Comparison of ENCODE assay signal across 8 cellular contexts in genomic region chr20:3045042-3045815, GRCh38. TPM values are rescaled to one million over a fixed set of nuclear protein-coding genes. Genes with fewer than 3 reads are reported as not detected.
DNase-seq lines count a peak whose midpoint lies in the region; ATAC-seq, FAIRE-seq and TF ChIP-seq lines count a peak whose summit lies in the region.

No MANE protein-coding gene starts in this region.

- H3K9me3 ChIP-seq in K562 (replicated peaks; ENCODE audit: control insufficient read depth, insufficient read depth, low read depth, low read length) (no peaks in the 10 kb centered on the region), iPS-20b (ENCODE audit: insufficient read depth, low read depth, low read length) (no peaks in the 10 kb centered on the region), smooth muscle cell (replicated peaks; ENCODE audit: low read depth) (no peaks in the 10 kb centered on the region)

- ATAC-seq in GM21723 (IDR thresholded peaks at IDR 0.05; ENCODE audit: unreplicated experiment) = peak; percentile 42
- ATAC-seq in K562 = peak; percentile 86

- H3K4me1 Mint-ChIP-seq in IgD-negative memory B cell = peaks cover 11 to 13% (median 12%) of the 10 kb centered on the region in 3 donors

- peaks cover 22% of the 10 kb centered on the region for H3K79me2 ChIP-seq in K562 (ENCODE audit: control insufficient read depth, insufficient read depth, low read length)
- peaks cover 13% of the 10 kb centered on the region for H3K79me2 ChIP-seq in smooth muscle cell (ENCODE audit: low read depth)

- H3K9me1 ChIP-seq in K562 (ENCODE audit: control insufficient read depth, insufficient read depth, low read length) = no peaks in the 10 kb centered on the region

- no peaks in the 10 kb centered on the region for H3F3A ChIP-seq in smooth muscle cell (ENCODE audit: low read depth)

- H2AFZ ChIP-seq in K562 (ENCODE audit: low read depth, low read length) = peak overlapping the region; percentile 97
- peak overlapping the region; percentile 49 for H2AFZ ChIP-seq in smooth muscle cell (ENCODE audit: low read depth)

- H3K4me3 Mint-ChIP-seq in IgD-negative memory B cell = peak overlapping the region; percentile 84 to 97 (median 87)

- DNase-seq in G401 (ENCODE audit: low spot score) = peak; percentile 91
- DNase-seq in SW 1271 (lab: John Stamatoyannopoulos, UW) = peak; percentile 72 to 90
- peak in 3 of 4 experiments; percentile 16 to 85 (median 81) for DNase-seq in K562 (ENCODE audit: extremely low read depth in 1 of 4, low spot score in 3 of 4)
- DNase-seq in smooth muscle cell (lab: John Stamatoyannopoulos, UW; ENCODE audit: unreplicated experiment) = peak; percentile 95
- DNase-seq in NCI-H2107 (lab: John Stamatoyannopoulos, UW) = no peak

- 10% methylated on average over 6 of the region's 24 CpGs for WGBS in K562 (ENCODE audit: insufficient coverage, low coverage, missing lambda C conversion rate)
- WGBS in smooth muscle cell (ENCODE audit: low lambda C conversion rate) = 10% methylated on average over 10 of the region's 24 CpGs

- no peak for TF ChIP-seq RAD21 in K562 (CRISPR knock-in tag; conservative IDR thresholded peaks at IDR 0.05 in 1 of 2, IDR thresholded peaks at IDR 0.05 in 1 of 2)

- intact Hi-C loops in K562 (cut with micrococcal nuclease) = no loop called here

- no TSS peak for BruUV-seq in K562 (replicated peaks; lab: Mats Ljungman, UMichigan)

- H3K4me2 ChIP-seq in K562 (ENCODE audit: insufficient read depth, low read length) = peak overlapping the region; percentile 91
- peak overlapping the region; percentile 97 for H3K4me2 ChIP-seq in smooth muscle cell

- H3K9ac ChIP-seq in K562 (ENCODE audit: insufficient read depth in 1 of 2, low read depth in 2 of 2, low read length in 2 of 2) (peak overlapping the region; percentile 73 to 96), iPS-20b (ENCODE audit: low read depth, low read length) (peak overlapping the region; percentile 87; the same call in 1 of the 2 replicates), smooth muscle cell (ENCODE audit: low read depth) (peak overlapping the region; percentile 78)

- CTCF ChIA-PET in K562 (lab: Yijun Ruan, JAX; ENCODE audit: low intra/inter-chr PET ratio) = no interaction called here

- H4K20me1 ChIP-seq in K562 (replicated peaks; ENCODE audit: control insufficient read depth, insufficient read depth, low read length) (no peaks in the 10 kb centered on the region), smooth muscle cell (ENCODE audit: low read depth) (no peaks in the 10 kb centered on the region)

- H3K4me1 ChIP-seq in K562 (replicated peaks in 1 of 2; ENCODE audit: control insufficient read depth in 2 of 2, insufficient read depth in 2 of 2, low read length in 2 of 2) = peaks cover 18 to 27% of the 10 kb centered on the region in 2 experiments; a peak in 4 of 5 replicates
- H3K4me1 ChIP-seq in iPS-20b (ENCODE audit: insufficient read depth, low read length) = peaks cover 16% of the 10 kb centered on the region
- no peaks in the 10 kb centered on the region for H3K4me1 ChIP-seq in smooth muscle cell (ENCODE audit: low read depth)

- H3K27ac ChIP-seq in K562 (ENCODE audit: extremely low read depth, low read depth, low read length) = peak overlapping the region; percentile 86
- H3K27ac ChIP-seq in iPS-20b (ENCODE audit: low read length) = peak overlapping the region; percentile 74
- peak overlapping the region; percentile 81 for H3K27ac ChIP-seq in smooth muscle cell (ENCODE audit: low read depth)

- POLR2A ChIA-PET in K562 (lab: Yijun Ruan, JAX) = interaction anchor here (0.6 to 1.4 kb wide), 3 partner anchors 9 to 91 kb away, joined by 3 to 5 read pairs (median 3); no protein-coding TSS in a partner anchor

- H3K9me3 Mint-ChIP-seq in IgD-negative memory B cell = no peaks in the 10 kb centered on the region

- no peaks in the 10 kb centered on the region for H3K27me3 ChIP-seq in K562 (ENCODE audit: control insufficient read depth in 2 of 2, insufficient read depth in 2 of 2, low read length in 2 of 2)
- H3K27me3 ChIP-seq in iPS-20b (ENCODE audit: insufficient read depth, low read length) = no peaks in the 10 kb centered on the region
- no peaks in the 10 kb centered on the region for H3K27me3 ChIP-seq in smooth muscle cell (ENCODE audit: low read depth)

- peak overlapping the region; percentile 92 for H3K4me3 ChIP-seq in K562
- peak overlapping the region; percentile 96 for H3K4me3 ChIP-seq in iPS-20b (ENCODE audit: low read length)
- peak overlapping the region; percentile 98 for H3K4me3 ChIP-seq in smooth muscle cell

- no peaks in the 10 kb centered on the region for H3K36me3 Mint-ChIP-seq in IgD-negative memory B cell

- TF ChIP-seq POLR2A in K562 (conservative IDR thresholded peaks at IDR 0.05) = no peak

- H3K27me3 Mint-ChIP-seq in IgD-negative memory B cell = no peaks in the 10 kb centered on the region

- H3K27ac Mint-ChIP-seq in IgD-negative memory B cell = peak overlapping the region; percentile 21 to 94 (median 79)

- peak; percentile 57 for FAIRE-seq in K562 (lab: Jason Lieb, UNC)

- in situ Hi-C loops in G401 (cut with HindIII; ENCODE audit: low sequenced_read_pairs) (no loop called here), K562 (cut with MboI) (no loop called here)

- H3K36me3 ChIP-seq in K562 (ENCODE audit: control insufficient read depth, insufficient read depth, low read length) = peaks cover 34% of the 10 kb centered on the region; the same call in 2 of the 3 replicates
- peaks cover 34% of the 10 kb centered on the region for H3K36me3 ChIP-seq in iPS-20b (ENCODE audit: insufficient read depth, low read depth, low read length)
- H3K36me3 ChIP-seq in smooth muscle cell (ENCODE audit: low read depth) = no peaks in the 10 kb centered on the region

- no peak for TF ChIP-seq EP300 in K562 (IDR thresholded peaks at IDR 0.05; ENCODE audit: low read length)

- no peak for TF ChIP-seq CTCF in K562 (IDR thresholded peaks at IDR 0.05 in 2 of 3, conservative IDR thresholded peaks at IDR 0.05 in 1 of 3; ENCODE audit: insufficient read depth in 2 of 3, low read depth in 1 of 3, low read length in 3 of 3)
- no peak for TF ChIP-seq CTCF in smooth muscle cell (IDR thresholded peaks at IDR 0.05; ENCODE audit: borderline replicate concordance, insufficient read depth, poor library complexity, severe bottlenecking)

RNA-seq across cellular contexts. Expression of gene MRPS26, which starts 0.6 kb away (rescaled TPM):
- 105 and 142 TPM in 2 replicates for total RNA-seq in G401 (2014; rRNA removed; shearing (Covaris generic))
- polyA plus RNA-seq in IgD-negative memory B cell (84.4 TPM), K562 (2011; rRNA removed) (28.8 and 48.8 TPM in 2 replicates), K562 (2014; fragmentation: Illumina TruSeq; extraction: Trizol) (16.7 and 23.7 TPM in 2 replicates), K562 (2014; fragmentation: Nextera tagmentation; extraction: Ambion mirVana) (1 to 10 TPM; 2.7 to 3.7 TPM), K562 (2014; rRNA removed) (68.1 and 74.1 TPM in 2 replicates), smooth muscle cell (62.9 and 79.6 TPM in 2 replicates)
- total RNA-seq in K562 (2011; cell fraction: chromatin; rRNA removed; ENCODE audit: low replicate concordance) = 3.4 and 9.9 TPM in 2 replicates
- total RNA-seq in K562 (2011; cell fraction: nucleolus; rRNA removed) = 11.7 and 12.8 TPM in 2 replicates
- total RNA-seq in K562 (2011; cell fraction: nucleoplasm; rRNA removed) = 7.6 and 10.5 TPM in 2 replicates
- total RNA-seq in K562 (2014; rRNA removed) (70.5 and 78.4 TPM in 2 replicates), K562 (2014; rRNA removed; fragmentation: Illumina TruSeq; extraction: Trizol) (19.9 and 24.6 TPM in 2 replicates), K562 (2015; rRNA removed; fragmentation: Illumina TruSeq; extraction: Trizol) (29.3 and 34.9 TPM in 2 replicates), K562 (2021) (48.8 and 49.5 TPM in 2 replicates), smooth muscle cell (18.3 and 24.4 TPM in 2 replicates)
- polyA plus RNA-seq in K562 (2011; cell fraction: cytosol; rRNA removed) = 49.4 and 65.2 TPM in 2 replicates
- 23.8 and 30.7 TPM in 2 replicates for polyA plus RNA-seq in K562 (2011; cell fraction: nucleus; rRNA removed)
- 35.2 and 38.8 TPM in 2 replicates for polyA plus RNA-seq in K562 (2012)
- polyA minus RNA-seq in K562 (2011; rRNA and poly(A)+ RNA removed) = 8.1 and 11.2 TPM in 2 replicates
- 9.4 and 19.7 TPM in 2 replicates for polyA minus RNA-seq in K562 (2011; cell fraction: cytosol; rRNA and poly(A)+ RNA removed)
- polyA minus RNA-seq in K562 (2011; cell fraction: nucleus; rRNA and poly(A)+ RNA removed) = 7.1 and 9.4 TPM in 2 replicates

RNA-seq across cellular contexts. Expression of gene GNRH2, which starts 1.8 kb away (rescaled TPM):
- not detected in 2 replicates for total RNA-seq in G401 (2014; rRNA removed; shearing (Covaris generic))
- not detected for polyA plus RNA-seq in IgD-negative memory B cell
- 4.5 and 11.4 TPM in 2 replicates for total RNA-seq in K562 (2011; cell fraction: chromatin; rRNA removed; ENCODE audit: low replicate concordance)
- 4.3 and 7.2 TPM in 2 replicates for total RNA-seq in K562 (2011; cell fraction: nucleolus; rRNA removed)
- total RNA-seq in K562 (2011; cell fraction: nucleoplasm; rRNA removed) = 4.7 and 4.8 TPM in 2 replicates
- 0.50 TPM in 1 of 2 replicates, not detected in the other for total RNA-seq in K562 (2014; rRNA removed)
- total RNA-seq in K562 (2014; rRNA removed; fragmentation: Illumina TruSeq; extraction: Trizol) = not detected in 2 replicates
- total RNA-seq in K562 (2015; rRNA removed; fragmentation: Illumina TruSeq; extraction: Trizol) = 0.29 TPM in 1 of 2 replicates, not detected in the other
- not detected in 2 replicates for total RNA-seq in K562 (2021)
- 0.18 TPM in 1 of 2 replicates, not detected in the other for polyA plus RNA-seq in K562 (2011; rRNA removed)
- polyA plus RNA-seq in K562 (2011; cell fraction: cytosol; rRNA removed) = 0.97 TPM in 1 of 2 replicates, not detected in the other
- 0.34 and 2.2 TPM in 2 replicates for polyA plus RNA-seq in K562 (2011; cell fraction: nucleus; rRNA removed)
- polyA plus RNA-seq in K562 (2012) = 0.18 TPM in 2 replicates
- 0.19 and 0.25 TPM in 2 replicates for polyA plus RNA-seq in K562 (2014; fragmentation: Illumina TruSeq; extraction: Trizol)
- polyA plus RNA-seq in K562 (2014; fragmentation: Nextera tagmentation; extraction: Ambion mirVana) = not detected
- 0.11 and 0.18 TPM in 2 replicates for polyA plus RNA-seq in K562 (2014; rRNA removed)
- 0.75 and 0.81 TPM in 2 replicates for polyA minus RNA-seq in K562 (2011; rRNA and poly(A)+ RNA removed)
- not detected in 2 replicates for polyA minus RNA-seq in K562 (2011; cell fraction: cytosol; rRNA and poly(A)+ RNA removed)
- polyA minus RNA-seq in K562 (2011; cell fraction: nucleus; rRNA and poly(A)+ RNA removed) = 1.5 and 1.9 TPM in 2 replicates
- not detected in 2 replicates for total RNA-seq in smooth muscle cell
- polyA plus RNA-seq in smooth muscle cell = not detected in 2 replicates

RNA-seq across cellular contexts. Expression of gene OXT, which starts 26.2 kb away (rescaled TPM):
- not detected in 2 replicates for total RNA-seq in G401 (2014; rRNA removed; shearing (Covaris generic))
- polyA plus RNA-seq in IgD-negative memory B cell (0.59 TPM), K562 (2011; rRNA removed) (not detected in 2 replicates), K562 (2014; fragmentation: Illumina TruSeq; extraction: Trizol) (not detected in 2 replicates), K562 (2014; fragmentation: Nextera tagmentation; extraction: Ambion mirVana) (not detected), K562 (2014; rRNA removed) (not detected in 2 replicates), smooth muscle cell (2.8 and 3.5 TPM in 2 replicates)
- not detected in 2 replicates for total RNA-seq in K562 (2011; cell fraction: chromatin; rRNA removed; ENCODE audit: low replicate concordance)
- total RNA-seq in K562 (2011; cell fraction: nucleolus; rRNA removed) = not detected in 2 replicates
- not detected in 2 replicates for total RNA-seq in K562 (2011; cell fraction: nucleoplasm; rRNA removed)
- total RNA-seq in K562 (2014; rRNA removed) (not detected in 2 replicates), K562 (2014; rRNA removed; fragmentation: Illumina TruSeq; extraction: Trizol) (not detected in 2 replicates), K562 (2015; rRNA removed; fragmentation: Illumina TruSeq; extraction: Trizol) (not detected in 2 replicates), K562 (2021) (not detected in 2 replicates), smooth muscle cell (not detected in 2 replicates)
- polyA plus RNA-seq in K562 (2011; cell fraction: cytosol; rRNA removed) = not detected in 2 replicates
- not detected in 2 replicates for polyA plus RNA-seq in K562 (2011; cell fraction: nucleus; rRNA removed)
- polyA plus RNA-seq in K562 (2012) = not detected in 2 replicates
- polyA minus RNA-seq in K562 (2011; rRNA and poly(A)+ RNA removed) = not detected in 2 replicates
- not detected in 2 replicates for polyA minus RNA-seq in K562 (2011; cell fraction: cytosol; rRNA and poly(A)+ RNA removed)
- polyA minus RNA-seq in K562 (2011; cell fraction: nucleus; rRNA and poly(A)+ RNA removed) = not detected in 2 replicates

RNA-seq across cellular contexts. Expression of gene AVP, which starts 39.3 kb away (rescaled TPM):
- total RNA-seq in G401 (2014; rRNA removed; shearing (Covaris generic)) = not detected in 2 replicates
- polyA plus RNA-seq in IgD-negative memory B cell = not detected
- total RNA-seq in K562 (2011; cell fraction: chromatin; rRNA removed; ENCODE audit: low replicate concordance) = not detected in 2 replicates
- total RNA-seq in K562 (2011; cell fraction: nucleolus; rRNA removed) = not detected in 2 replicates
- total RNA-seq in K562 (2011; cell fraction: nucleoplasm; rRNA removed) = not detected in 2 replicates
- total RNA-seq in K562 (2014; rRNA removed) = not detected in 2 replicates
- total RNA-seq in K562 (2014; rRNA removed; fragmentation: Illumina TruSeq; extraction: Trizol) = not detected in 2 replicates
- not detected in 2 replicates for total RNA-seq in K562 (2015; rRNA removed; fragmentation: Illumina TruSeq; extraction: Trizol)
- not detected in 2 replicates for total RNA-seq in K562 (2021)
- polyA plus RNA-seq in K562 (2011; rRNA removed) = not detected in 2 replicates
- 0.49 TPM in 1 of 2 replicates, not detected in the other for polyA plus RNA-seq in K562 (2011; cell fraction: cytosol; rRNA removed)
- 0.22 TPM in 1 of 2 replicates, not detected in the other for polyA plus RNA-seq in K562 (2011; cell fraction: nucleus; rRNA removed)
- polyA plus RNA-seq in K562 (2012) = not detected in 2 replicates
- not detected in 2 replicates for polyA plus RNA-seq in K562 (2014; fragmentation: Illumina TruSeq; extraction: Trizol)
- not detected for polyA plus RNA-seq in K562 (2014; fragmentation: Nextera tagmentation; extraction: Ambion mirVana)
- not detected in 2 replicates for polyA plus RNA-seq in K562 (2014; rRNA removed)
- not detected in 2 replicates for polyA minus RNA-seq in K562 (2011; rRNA and poly(A)+ RNA removed)
- polyA minus RNA-seq in K562 (2011; cell fraction: cytosol; rRNA and poly(A)+ RNA removed) = not detected in 2 replicates
- polyA minus RNA-seq in K562 (2011; cell fraction: nucleus; rRNA and poly(A)+ RNA removed) = not detected in 2 replicates
- total RNA-seq in smooth muscle cell = not detected in 2 replicates
- polyA plus RNA-seq in smooth muscle cell = not detected in 2 replicates
